Comparison of ENCODE assay signal across 27 cellular contexts in the genomic region with DNA sequence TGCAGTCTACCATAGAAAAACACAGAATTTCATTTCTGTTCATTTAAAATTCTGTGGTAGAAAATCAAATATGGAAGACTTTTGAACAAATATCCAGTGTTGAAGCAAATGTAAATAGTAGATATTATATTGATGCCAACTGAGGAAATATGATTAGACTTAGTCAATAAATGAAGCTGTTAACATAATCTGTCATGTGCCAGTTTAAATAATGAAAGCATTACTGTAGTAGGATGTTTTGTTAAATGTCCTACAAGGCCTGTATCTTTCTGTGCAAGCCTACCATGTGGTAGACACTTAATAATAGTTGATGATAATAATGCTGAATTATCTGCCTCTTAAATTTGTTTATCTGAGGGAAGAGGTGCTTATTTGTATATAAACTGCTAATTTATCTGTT.
"Had no signal": no experiment of that assay in that cellular context is flagged by ENCODE, and none has a peak within 500 bp of the region (broad histone marks: within the 10 kb centered on the region; RNA-seq: fewer than 3 reads in every experiment).

No MANE protein-coding gene starts in this region.

- H3K9me3 Mint-ChIP-seq: immature natural killer cell; memory B cell; naive thymus-derived CD8-positive, alpha-beta T cell; nephron; neural crest cell; stimulated activated naive B cell treated with anti-CD40 and anti-IgM and Interleukin-4, amounts not matched to agents 10 μg/mL and 1 μg/mL and 100 μg/mL, for 72 hours had no signal

- H3K27me3 ChIP-seq: pancreas, stomach, testis, thyroid gland, transverse colon, upper lobe of left lung, vagina had no signal

- DNase-seq: immature natural killer cell; islet precursor cell; left ventricle myocardium inferior; naive thymus-derived CD8-positive, alpha-beta T cell; nucleus accumbens; pancreas; posterior cingulate gyrus; retina; stimulated activated CD4-positive, alpha-beta T cell treated with anti-CD3 and anti-CD28 coated beads, Interleukin-12 subunit alpha, Interleukin-12 subunit beta, amount 100 ng/mL, for 4 hours; stimulated activated CD4-positive, alpha-beta T cell treated with anti-CD3 and anti-CD28 coated beads, Interleukin-15, amount 100 ng/mL, for 24 hours; stimulated activated CD4-positive, alpha-beta T cell treated with anti-CD3 and anti-CD28 coated beads, Interleukin-2, amount 100 ng/mL, for 24 hours; stimulated activated CD4-positive, alpha-beta T cell treated with anti-CD3 and anti-CD28 coated beads, Interleukin-4, amount 100 ng/mL, for 1 hour; stimulated activated naive B cell treated with anti-CD40 and anti-IgM and Interleukin-4, amounts not matched to agents 10 μg/mL and 1 μg/mL and 100 μg/mL, for 72 hours; stimulated activated naive CD8-positive, alpha-beta T cell treated with anti-CD3 and anti-CD28 coated beads, Interleukin-15, Interleukin-2, amounts not matched to agents 100 U/mL and 50 U/mL, for 24 hours; stomach; testis; thyroid gland; transverse colon; upper lobe of left lung had no signal

- H3K36me3 ChIP-seq: pancreas, prostate gland, thyroid gland, transverse colon had no signal

- H3K36me3 Mint-ChIP-seq: immature natural killer cell had no signal

- H3K4me1 Mint-ChIP-seq: immature natural killer cell had no signal

- ATAC-seq: naive thymus-derived CD8-positive, alpha-beta T cell; right cardiac atrium; sciatic nerve; stimulated activated naive B cell treated with anti-CD40 and anti-IgM and Interleukin-4, amounts not matched to agents 10 μg/mL and 1 μg/mL and 100 μg/mL, for 72 hours; stimulated activated naive CD8-positive, alpha-beta T cell treated with anti-CD3 and anti-CD28 coated beads, Interleukin-15, Interleukin-2, amounts not matched to agents 100 U/mL and 50 U/mL, for 24 hours had no signal

- H3K4me3 Mint-ChIP-seq: immature natural killer cell; memory B cell; naive thymus-derived CD8-positive, alpha-beta T cell; nephron; neural crest cell; stimulated activated naive B cell treated with anti-CD40 and anti-IgM and Interleukin-4, amounts not matched to agents 10 μg/mL and 1 μg/mL and 100 μg/mL, for 72 hours had no signal

- H3K9me3 ChIP-seq: left ventricle myocardium inferior, pancreas, prostate gland, stomach, testis, thyroid gland, transverse colon, upper lobe of left lung, vagina had no signal

- H3K27ac ChIP-seq: left ventricle myocardium inferior, pancreas, skin epidermis, testis, transverse colon, upper lobe of left lung, vagina had no signal

- H3K4me1 ChIP-seq: testis, thyroid gland, transverse colon, upper lobe of left lung had no signal

- H3K4me3 ChIP-seq: left ventricle myocardium inferior, pancreas, prostate gland, skin epidermis, stomach, testis, thyroid gland, transverse colon, upper lobe of left lung, vagina had no signal

- H3K27me3 Mint-ChIP-seq: memory B cell; naive thymus-derived CD8-positive, alpha-beta T cell; stimulated activated naive B cell treated with anti-CD40 and anti-IgM and Interleukin-4, amounts not matched to agents 10 μg/mL and 1 μg/mL and 100 μg/mL, for 72 hours had no signal

- H3K27ac Mint-ChIP-seq: immature natural killer cell; memory B cell; nephron; stimulated activated naive B cell treated with anti-CD40 and anti-IgM and Interleukin-4, amounts not matched to agents 10 μg/mL and 1 μg/mL and 100 μg/mL, for 72 hours had no signal
